ENCODE assay signal across 11 cellular contexts in genomic region chr3:45332901-45333407, GRCh38. TPM values are rescaled to one million over a fixed set of nuclear protein-coding genes. Genes with fewer than 3 reads are reported as not detected.
A peak's percentile ranks its signal among the peaks of the same experiment; 100 is the strongest.
DNase-seq lines count a peak whose midpoint lies in the region; ATAC-seq lines count a peak whose summit lies in the region.
"Had no signal": no experiment of that assay in that cellular context is flagged by ENCODE, and none has a peak within 500 bp of the region (broad histone marks: within the 10 kb centered on the region; RNA-seq: fewer than 3 reads in every experiment).

No MANE protein-coding gene starts in this region.

- intact Hi-C loops in Right ventricle myocardium inferior (cut with DNase I): no loop called here

- no peaks in the 10 kb centered on the region for H3K27me3 ChIP-seq in H7 (ENCODE audit: control insufficient read depth, insufficient read depth, low read length)

- ATAC-seq in HG03175 (IDR thresholded peaks at IDR 0.05; ENCODE audit: unreplicated experiment) (no peak), Right ventricle myocardium inferior (no peak)
- ATAC-seq: CD8-positive, alpha-beta T cell had no signal

- peak; percentile 1 for DNase-seq in DMS 273 (lab: John Stamatoyannopoulos, UW; ENCODE audit: unreplicated experiment)
- DNase-seq in DMS 273 treated with DMSO at 0.1 percent for 48 hours (lab: John Stamatoyannopoulos, UW): no peak
- peak; percentile 27 for DNase-seq in M059J (ENCODE audit: low read depth)
- DNase-seq in cerebellar cortex (ENCODE audit: low spot score): peak; percentile 16
- peak; percentile 19 for DNase-seq in iPS-NIHi11 (ENCODE audit: low spot score)
- DNase-seq in H7: no peak
- no peak for DNase-seq in Right ventricle myocardium inferior (ENCODE audit: missing footprints)
- DNase-seq: CD8-positive, alpha-beta T cell; COR-L47; DMS53 had no signal

- no peaks in the 10 kb centered on the region for H3K36me3 ChIP-seq in H7 (replicated peaks; ENCODE audit: control insufficient read depth, insufficient read depth, low read length)

- H3K4me3 ChIP-seq in H7 (ENCODE audit: insufficient read depth, low read depth, low read length): no peak overlapping the region

RNA-seq across cellular contexts. Expression of gene LARS2, which starts 55.4 kb away (rescaled TPM):
- 9.9 and 18.0 TPM in 2 replicates for total RNA-seq in M059J (2014; rRNA removed; shearing (Covaris generic))
- 54.7 and 59.3 TPM in 2 replicates for total RNA-seq in H7 (2014; rRNA removed; shearing (Covaris generic))
- 17.8 TPM for total RNA-seq in Right ventricle myocardium inferior

Comparison
In these comparisons a context has a peak if more than half of its experiments do, and no peak if none do; other contexts are left out.
1. DNase-seq: peak in DMS 273 (single experiment), M059J (single experiment), cerebellar cortex (single experiment) and iPS-NIHi11 (single experiment); none in DMS 273 treated with DMSO at 0.1 percent for 48 hours (single experiment), H7 (single experiment) and Right ventricle myocardium inferior (single experiment).